Comparison of ENCODE assay signal across 34 cellular contexts in genomic region chr5:8997542-8998070, GRCh38.
"Had no signal": no experiment of that assay in that cellular context is flagged by ENCODE, and none has a peak within 500 bp of the region (broad histone marks: within the 10 kb centered on the region; RNA-seq: fewer than 3 reads in every experiment).

No MANE protein-coding gene starts in this region.

- H3K9me3 ChIP-seq: ascending aorta, SJCRH30 had no signal

- H3K4me2 ChIP-seq: PC-9 had no signal

- ATAC-seq: activated CD8-positive, alpha-beta T cell treated with anti-CD3 and anti-CD28 coated beads, Interleukin-2, amount 10 ng/mL, durations not matched to agents 7 days and 5 days had no signal

- DNase-seq: activated CD4-positive, alpha-beta T cell treated with anti-CD3 and anti-CD28 coated beads, Interleukin-2, amount 10 ng/mL, durations not matched to agents 24 days and 14 days; activated CD4-positive, alpha-beta T cell treated with anti-CD3 and anti-CD28 coated beads, Interleukin-2, amount 50 U/mL, for 4 hours; activated CD8-positive, alpha-beta T cell treated with anti-CD3 and anti-CD28 coated beads, Interleukin-2, amount 10 ng/mL, durations not matched to agents 7 days and 5 days; activated gamma-delta T cell; activated naive CD4-positive, alpha-beta T cell treated with Interleukin-2 at 50 U/mL for 16 hours; activated naive CD8-positive, alpha-beta T cell treated with anti-CD3 and anti-CD28 coated beads, Interleukin-2, amount 10 ng/mL, durations not matched to agents 7 days and 5 days; activated T-cell treated with anti-CD3 and anti-CD28 coated beads, Interleukin-2, amount 50 U/mL, for 24 hours; amygdala; central memory CD4-positive, alpha-beta T cell; Karpas-422; KBM-7; MG63; NCI-H1048; NCI-H1105 treated with DMSO at 0.1 percent for 48 hours; NCI-H1436; NCI-H1694; NCI-H1930; NCI-H2081 treated with DMSO at 0.1 percent for 48 hours; NCI-H2171 treated with DMSO at 0.1 percent for 48 hours; NCI-H2227 treated with DMSO at 0.1 percent for 48 hours; NCI-H446 treated with DMSO at 0.1 percent for 48 hours; NCI-H524; PC-9; SHP77; SJCRH30 had no signal

- H3K36me3 Mint-ChIP-seq: activated naive CD4-positive, alpha-beta T cell treated with anti-CD3 and anti-CD28 coated beads, Interleukin-2, amount 50 U/mL, for 24 hours; activated naive CD8-positive, alpha-beta T cell treated with anti-CD3 and anti-CD28 coated beads, Interleukin-2, amount 10 ng/mL, durations not matched to agents 7 days and 5 days; IgD-negative memory B cell had no signal

- H3K27me3 ChIP-seq: ascending aorta, MG63, SJCRH30 had no signal

- H3K4me3 Mint-ChIP-seq: activated CD4-positive, alpha-beta T cell treated with anti-CD3 and anti-CD28 coated beads, Interleukin-2, amount 10 ng/mL, durations not matched to agents 24 days and 14 days; activated CD8-positive, alpha-beta T cell treated with anti-CD3 and anti-CD28 coated beads, Interleukin-2, amount 10 ng/mL, durations not matched to agents 7 days and 5 days; activated naive CD4-positive, alpha-beta T cell treated with anti-CD3 and anti-CD28 coated beads, Interleukin-2, amount 50 U/mL, for 24 hours; activated naive CD8-positive, alpha-beta T cell treated with anti-CD3 and anti-CD28 coated beads, Interleukin-2, amount 10 ng/mL, durations not matched to agents 7 days and 5 days; activated T-cell treated with anti-CD3 and anti-CD28 coated beads, Interleukin-2, amount 50 U/mL, for 24 hours; T-helper 1 cell treated with Interleukin-12 subunit alpha and Interleukin-12 subunit beta and Interleukin-4 antibody, amounts not matched to agents 30 μg/mL and 1 μg/mL, for 36 hours; T-helper 2 cell treated with Interferon-gamma antibody and Interleukin-4, amounts not matched to agents 5 μg/mL and 100 μg/mL, for 36 hours had no signal

- H3K9me3 Mint-ChIP-seq: activated CD4-positive, alpha-beta T cell treated with anti-CD3 and anti-CD28 coated beads, Interleukin-2, amount 10 ng/mL, durations not matched to agents 24 days and 14 days; activated naive CD4-positive, alpha-beta T cell treated with anti-CD3 and anti-CD28 coated beads, Interleukin-2, amount 50 U/mL, for 24 hours; activated naive CD8-positive, alpha-beta T cell treated with anti-CD3 and anti-CD28 coated beads, Interleukin-2, amount 10 ng/mL, durations not matched to agents 7 days and 5 days had no signal

- H2AFZ ChIP-seq: PC-9 had no signal

- H3K27ac Mint-ChIP-seq: activated CD4-positive, alpha-beta T cell treated with anti-CD3 and anti-CD28 coated beads, Interleukin-2, amount 10 ng/mL, durations not matched to agents 24 days and 14 days; activated CD8-positive, alpha-beta T cell treated with anti-CD3 and anti-CD28 coated beads, Interleukin-2, amount 10 ng/mL, durations not matched to agents 7 days and 5 days; activated naive CD4-positive, alpha-beta T cell treated with anti-CD3 and anti-CD28 coated beads, Interleukin-2, amount 50 U/mL, for 24 hours; activated naive CD8-positive, alpha-beta T cell treated with anti-CD3 and anti-CD28 coated beads, Interleukin-2, amount 10 ng/mL, durations not matched to agents 7 days and 5 days; activated T-cell treated with anti-CD3 and anti-CD28 coated beads, Interleukin-2, amount 50 U/mL, for 24 hours; activated T-helper 2 cell treated with anti-CD3 and anti-CD28 coated beads, Interferon-gamma antibody, Interleukin-2, Interleukin-4, amounts not matched to agents 10 μg/mL and 5 μg/mL and 100 μg/mL, durations not matched to agents 14 hours and 24 hours and 36 hours; IgD-negative memory B cell; T-helper 1 cell treated with Interleukin-12 subunit alpha and Interleukin-12 subunit beta and Interleukin-4 antibody, amounts not matched to agents 30 μg/mL and 1 μg/mL, for 36 hours; T-helper 2 cell treated with Interferon-gamma antibody and Interleukin-4, amounts not matched to agents 5 μg/mL and 100 μg/mL, for 36 hours had no signal

- FAIRE-seq: RCC 7860, TTC549 had no signal

- H3K27ac ChIP-seq: ascending aorta, PC-9, SJCRH30, SK-N-MC had no signal

- H3K4me3 ChIP-seq: ascending aorta, MG63, PC-9, SJCRH30, SK-N-MC had no signal

- H3K4me1 ChIP-seq: ascending aorta, SJCRH30 had no signal

- H3K36me3 ChIP-seq: ascending aorta, MG63, SJCRH30 had no signal

- H3K4me1 Mint-ChIP-seq: activated CD4-positive, alpha-beta T cell treated with anti-CD3 and anti-CD28 coated beads, Interleukin-2, amount 10 ng/mL, durations not matched to agents 24 days and 14 days; activated naive CD4-positive, alpha-beta T cell treated with anti-CD3 and anti-CD28 coated beads, Interleukin-2, amount 50 U/mL, for 24 hours; activated naive CD8-positive, alpha-beta T cell treated with anti-CD3 and anti-CD28 coated beads, Interleukin-2, amount 10 ng/mL, durations not matched to agents 7 days and 5 days; IgD-negative memory B cell had no signal

- H3K27me3 Mint-ChIP-seq: activated CD4-positive, alpha-beta T cell treated with anti-CD3 and anti-CD28 coated beads, Interleukin-2, amount 10 ng/mL, durations not matched to agents 24 days and 14 days; activated naive CD4-positive, alpha-beta T cell treated with anti-CD3 and anti-CD28 coated beads, Interleukin-2, amount 50 U/mL, for 24 hours; activated naive CD8-positive, alpha-beta T cell treated with anti-CD3 and anti-CD28 coated beads, Interleukin-2, amount 10 ng/mL, durations not matched to agents 7 days and 5 days; activated T-cell treated with anti-CD3 and anti-CD28 coated beads, Interleukin-2, amount 50 U/mL, for 24 hours; IgD-negative memory B cell had no signal
